Comparison of ENCODE assay signal across 8 cellular contexts in genomic region chr14:50532502-50533313, GRCh38. TPM values are rescaled to one million over a fixed set of nuclear protein-coding genes. Genes with fewer than 3 reads are reported as not detected.
DNase-seq lines count a peak whose midpoint lies in the region; ATAC-seq and TF ChIP-seq lines count a peak whose summit lies in the region.

TSS of gene MAP4K5 (minus strand) at chr14:50532569. CDS start at chr14:50532049, 520 bp downstream.

- H3K27me3 Mint-ChIP-seq in T-helper 1 cell treated with Interleukin-12 subunit alpha and Interleukin-12 subunit beta and Interleukin-4 antibody, amounts not matched to agents 30 μg/mL and 1 μg/mL, for 36 hours (ENCODE audit: low read depth), result peaks cover 26% of the 10 kb centered on the region

- peak; percentile 73 for TF ChIP-seq POLR2A in prostate gland (IDR thresholded peaks at IDR 0.05)

- DNase-seq in GM13977 (ENCODE audit: low spot score) (peak; percentile 93), NCI-H1436 treated with DMSO at 0.1 percent for 48 hours (lab: John Stamatoyannopoulos, UW) (peak; percentile 52), amniotic stem cell (lab: John Stamatoyannopoulos, UW) (peak; percentile 79), left ventricle myocardium inferior (peak; percentile 91), prostate gland (ENCODE audit: low spot score) (peak; percentile 92), ureter (ENCODE audit: low spot score) (peak; percentile 94)

- H3K27ac Mint-ChIP-seq in T-helper 1 cell treated with Interleukin-12 subunit alpha and Interleukin-12 subunit beta and Interleukin-4 antibody, amounts not matched to agents 30 μg/mL and 1 μg/mL, for 36 hours, result peak within 1 kb of the TSS; percentile 78

- no peaks in the 10 kb centered on the region for H3K9me3 Mint-ChIP-seq in T-helper 1 cell treated with Interleukin-12 subunit alpha and Interleukin-12 subunit beta and Interleukin-4 antibody, amounts not matched to agents 30 μg/mL and 1 μg/mL, for 36 hours

- no peaks in the 10 kb centered on the region for H3K9me3 ChIP-seq in left ventricle myocardium inferior (replicated peaks)
- H3K9me3 ChIP-seq in prostate gland, result no peaks in the 10 kb centered on the region

- H3K36me3 Mint-ChIP-seq in T-helper 1 cell treated with Interleukin-12 subunit alpha and Interleukin-12 subunit beta and Interleukin-4 antibody, amounts not matched to agents 30 μg/mL and 1 μg/mL, for 36 hours (ENCODE audit: low read depth), result peaks cover 2% of the 10 kb centered on the region

- peak; percentile 98 for TF ChIP-seq CTCF in GM13977 (IDR thresholded peaks at IDR 0.05; ENCODE audit: extremely low read depth, insufficient read depth, missing control alignments)
- peak; percentile 95 for TF ChIP-seq CTCF in left ventricle myocardium inferior (IDR thresholded peaks at IDR 0.05; ENCODE audit: borderline replicate concordance)
- peak; percentile 80 to 99 (median 92) for TF ChIP-seq CTCF in prostate gland (IDR thresholded peaks at IDR 0.05)

- peak within 1 kb of the TSS; percentile 91 for H3K4me3 Mint-ChIP-seq in T-helper 1 cell treated with Interleukin-12 subunit alpha and Interleukin-12 subunit beta and Interleukin-4 antibody, amounts not matched to agents 30 μg/mL and 1 μg/mL, for 36 hours

- H3K4me1 Mint-ChIP-seq in T-helper 1 cell treated with Interleukin-12 subunit alpha and Interleukin-12 subunit beta and Interleukin-4 antibody, amounts not matched to agents 30 μg/mL and 1 μg/mL, for 36 hours (ENCODE audit: low read depth), result peaks cover 28% of the 10 kb centered on the region

- H3K4me1 ChIP-seq in left ventricle myocardium inferior, result peaks cover 40% of the 10 kb centered on the region
- H3K4me1 ChIP-seq in prostate gland (replicated peaks), result no peaks in the 10 kb centered on the region

- H3K4me3 ChIP-seq in left ventricle myocardium inferior (peak within 1 kb of the TSS; percentile 90), prostate gland (peak within 1 kb of the TSS; percentile 90 to 93)

- intact Hi-C loops in left ventricle myocardium inferior (cut with micrococcal nuclease), result no loop called here
- intact Hi-C loops in prostate gland (cut with DNase I), result loop anchor here (2.0 to 10.0 kb wide), 3 partner anchors 212 to 668 kb away; partner anchors contain the start of genes DMAC2L and L2HGDH

- WGBS in prostate gland, result under 1% methylated on average over 59 of the region's 61 CpGs

- peak; percentile 94 for ATAC-seq in HG02852 (IDR thresholded peaks at IDR 0.05; ENCODE audit: unreplicated experiment)

- H3K27me3 ChIP-seq in left ventricle myocardium inferior (ENCODE audit: low read depth), result no peaks in the 10 kb centered on the region
- H3K27me3 ChIP-seq in prostate gland (replicated peaks; ENCODE audit: insufficient read depth), result no peaks in the 10 kb centered on the region

- in situ Hi-C loops in GM13977 (cut with MboI; ENCODE audit: low pct_unique_long_range_greater_than_20kb, low sequenced_read_pairs, unreplicated experiment), result loop anchor here (25.0 kb wide), 1 partner anchor 670 kb away; the partner anchor contains the start of gene NEMF

- peak within 1 kb of the TSS; percentile 92 for H3K27ac ChIP-seq in left ventricle myocardium inferior (replicated peaks)
- H3K27ac ChIP-seq in prostate gland, result peak within 1 kb of the TSS; percentile 95 to 98

- H3K36me3 ChIP-seq in left ventricle myocardium inferior (no peaks in the 10 kb centered on the region), prostate gland (no peaks in the 10 kb centered on the region)

RNA-seq across cellular contexts. Expression of gene MAP4K5, which starts in this region (rescaled TPM):
- 12.3 TPM for total RNA-seq in left ventricle myocardium inferior
- 100 to 1,000 TPM in 1 of 2 donors, 10 to 100 TPM in 1; 76.2 to 102 TPM for total RNA-seq in prostate gland
- 71.8 TPM for total RNA-seq in ureter

Comparison
In these comparisons a context has a peak if more than half of its experiments do, and no peak if none do; other contexts are left out.
1. Peak in every context shown above with its lines: DNase-seq, ATAC-seq, H3K4me3 ChIP-seq and H3K27ac ChIP-seq.